Comparison of ENCODE assay signal across 1 cellular context in genomic region chr4:186104114-186104894, GRCh38.
TF ChIP-seq lines count a peak whose summit lies in the region.

Gene FAM149A (plus strand): TSS chr4:186104704.

TF ChIP-seq in HepG2, 621 proteins besides CTCF, POLR2A, EP300 and RAD21 (continued from another document):
- no peak for TF ChIP-seq ZFY (CRISPR knock-in tag; IDR thresholded peaks at IDR 0.05)
- TF ChIP-seq POLR2AphosphoS2 (IDR thresholded peaks at IDR 0.05; ENCODE audit: low read depth, low read length): no peak
- TF ChIP-seq, protein P1, sequence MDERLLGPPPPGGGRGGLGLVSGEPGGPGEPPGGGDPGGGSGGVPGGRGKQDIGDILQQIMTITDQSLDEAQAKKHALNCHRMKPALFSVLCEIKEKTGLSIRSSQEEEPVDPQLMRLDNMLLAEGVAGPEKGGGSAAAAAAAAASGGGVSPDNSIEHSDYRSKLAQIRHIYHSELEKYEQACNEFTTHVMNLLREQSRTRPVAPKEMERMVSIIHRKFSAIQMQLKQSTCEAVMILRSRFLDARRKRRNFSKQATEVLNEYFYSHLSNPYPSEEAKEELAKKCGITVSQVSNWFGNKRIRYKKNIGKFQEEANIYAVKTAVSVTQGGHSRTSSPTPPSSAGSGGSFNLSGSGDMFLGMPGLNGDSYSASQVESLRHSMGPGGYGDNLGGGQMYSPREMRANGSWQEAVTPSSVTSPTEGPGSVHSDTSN (CRISPR knock-in tag; IDR thresholded peaks at IDR 0.05): no peak
- TF ChIP-seq ZFP91 (CRISPR knock-in tag; IDR thresholded peaks at IDR 0.05; ENCODE audit: borderline replicate concordance): peak; percentile 94
- TF ChIP-seq CHD2 (IDR thresholded peaks at IDR 0.05; ENCODE audit: low read depth, low read length): no peak
- TF ChIP-seq ZSCAN31 (CRISPR knock-in tag; IDR thresholded peaks at IDR 0.05; ENCODE audit: low read depth): no peak
- TF ChIP-seq BHLHE40 (IDR thresholded peaks at IDR 0.05; ENCODE audit: low read length): no peak
TF ChIP-seq in HepG2: peak in this region for 3.
